In the genomic region with DNA sequence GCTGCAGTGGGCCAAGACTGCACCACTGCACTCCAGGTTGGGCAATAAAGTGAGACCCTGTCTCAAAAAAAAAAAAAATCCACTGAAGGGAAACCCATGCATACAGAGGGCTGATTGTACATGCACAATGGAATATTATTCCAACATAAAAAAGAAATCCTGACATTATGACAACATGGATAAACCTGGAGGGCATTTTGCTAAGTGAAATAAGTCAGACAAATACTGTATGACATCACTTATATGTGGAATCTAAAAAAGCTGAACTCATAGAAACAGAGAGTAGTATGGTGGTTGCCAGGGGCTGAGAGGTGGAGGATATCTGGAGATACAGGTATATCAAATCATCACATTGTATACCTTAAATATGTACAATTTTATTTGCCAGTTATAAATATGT, we compare ENCODE assay signal across 9 cellular contexts.
"Had no signal": no experiment of that assay in that cellular context is flagged by ENCODE, and none has a peak within 500 bp of the region (broad histone marks: within the 10 kb centered on the region; RNA-seq: fewer than 3 reads in every experiment).

No MANE protein-coding gene starts in this region.

- ATAC-seq: GM23338, K562 had no signal

- FAIRE-seq: H1, H54, K562 had no signal

- H3K4me3 ChIP-seq: GM23338, K562 had no signal

- H3K4me2 ChIP-seq: GM23338 had no signal

- H3K27ac ChIP-seq: HL-60 had no signal

- DNase-seq: H9, HCEC 1CT, HFFc6, IMR-90 had no signal

- H2AFZ ChIP-seq: GM23338 had no signal
